In genomic region chr2:200860092-200860795, GRCh38 we compare ENCODE assay signal across 9 cellular contexts. TPM values are rescaled to one million over a fixed set of nuclear protein-coding genes. Genes with fewer than 3 reads are reported as not detected.
A peak's percentile ranks its signal among the peaks of the same experiment; 100 is the strongest.
DNase-seq lines count a peak whose midpoint lies in the region; ATAC-seq and TF ChIP-seq lines count a peak whose summit lies in the region.
"Had no signal": no experiment of that assay in that cellular context is flagged by ENCODE, and none has a peak within 500 bp of the region (broad histone marks: within the 10 kb centered on the region; RNA-seq: fewer than 3 reads in every experiment).

No MANE protein-coding gene starts in this region.

- no peak overlapping the region for H3K27ac ChIP-seq in CD8-positive, alpha-beta T cell (ENCODE audit: low read depth, low read length)

- CTCF ChIA-PET in CD8-positive, alpha-beta T cell (lab: Charles Lee), result no interaction called here
- CTCF ChIA-PET in activated CD4-positive, alpha-beta memory T cell treated with anti-CD3 and anti-CD28 coated beads, Interleukin-2, amount 10 ng/mL, durations not matched to agents 7 days and 5 days (lab: Charles Lee), result no interaction called here

- no peaks in the 10 kb centered on the region for H3K9me3 ChIP-seq in CD8-positive, alpha-beta T cell (ENCODE audit: low read length)

- ATAC-seq in CD8-positive, alpha-beta T cell, result no peak
- ATAC-seq in GM18498 (IDR thresholded peaks at IDR 0.05; ENCODE audit: unreplicated experiment) (no peak), GM18873 (IDR thresholded peaks at IDR 0.05; ENCODE audit: low FRiP score, unreplicated experiment) (no peak)

- TF ChIP-seq CTCF in CD8-positive, alpha-beta T cell (IDR thresholded peaks at IDR 0.05), result no peak
- TF ChIP-seq CTCF in fibroblast of pulmonary artery (IDR thresholded peaks at IDR 0.05; ENCODE audit: low read length, missing control alignments) (no peak), progenitor cell of endocrine pancreas (IDR thresholded peaks at IDR 0.05; ENCODE audit: unreplicated experiment) (no peak)

- H3K4me1 ChIP-seq in CD8-positive, alpha-beta T cell (ENCODE audit: insufficient read depth, low read length), result peaks cover 51% of the 10 kb centered on the region

- POLR2A ChIA-PET in CD8-positive, alpha-beta T cell (lab: Charles Lee), result interaction anchor here (0.6 to 2.3 kb wide), 2 partner anchors 9 to 49 kb away, joined by 3 to 9 read pairs; partner anchors contain the start of gene BZW1
- POLR2A ChIA-PET in activated CD4-positive, alpha-beta memory T cell treated with anti-CD3 and anti-CD28 coated beads, Interleukin-2, amount 10 ng/mL, durations not matched to agents 7 days and 5 days (lab: Charles Lee), result interaction anchor here (0.7 to 6.9 kb wide), 7 partner anchors 8 to 257 kb away, joined by 3 to 199 read pairs (median 5); partner anchors contain the start of genes NIF3L1 and PPIL3

- H3K9me3 Mint-ChIP-seq in CD8-positive, alpha-beta T cell, result no peaks in the 10 kb centered on the region
- no peaks in the 10 kb centered on the region for H3K9me3 Mint-ChIP-seq in activated CD4-positive, alpha-beta memory T cell treated with anti-CD3 and anti-CD28 coated beads, Interleukin-2, amount 10 ng/mL, durations not matched to agents 7 days and 5 days
- H3K9me3 Mint-ChIP-seq in progenitor cell of endocrine pancreas (ENCODE audit: low read depth), result no peaks in the 10 kb centered on the region

- peak overlapping the region; percentile 96 for H3K4me3 Mint-ChIP-seq in CD8-positive, alpha-beta T cell
- peak overlapping the region; percentile 94 for H3K4me3 Mint-ChIP-seq in activated CD4-positive, alpha-beta memory T cell treated with anti-CD3 and anti-CD28 coated beads, Interleukin-2, amount 10 ng/mL, durations not matched to agents 7 days and 5 days
- H3K4me3 Mint-ChIP-seq in progenitor cell of endocrine pancreas (ENCODE audit: low read depth), result peak overlapping the region; percentile 39

- peaks cover 56% of the 10 kb centered on the region for H3K36me3 ChIP-seq in CD8-positive, alpha-beta T cell (ENCODE audit: insufficient read depth, low read length)

- intact Hi-C loops in CD8-positive, alpha-beta T cell (cut with DNase I, micrococcal nuclease), result loop anchor here in 1 of 2 experiments (1.0 to 10.0 kb wide), 3 partner anchors 42 to 785 kb away; partner anchors contain the start of gene TMEM237

- peaks cover 87% of the 10 kb centered on the region for H3K36me3 Mint-ChIP-seq in CD8-positive, alpha-beta T cell
- peaks cover 84% of the 10 kb centered on the region for H3K36me3 Mint-ChIP-seq in activated CD4-positive, alpha-beta memory T cell treated with anti-CD3 and anti-CD28 coated beads, Interleukin-2, amount 10 ng/mL, durations not matched to agents 7 days and 5 days (ENCODE audit: low read depth)
- peaks cover 39% of the 10 kb centered on the region for H3K36me3 Mint-ChIP-seq in progenitor cell of endocrine pancreas (ENCODE audit: insufficient read depth)

- no peaks in the 10 kb centered on the region for H3K27me3 ChIP-seq in CD8-positive, alpha-beta T cell (ENCODE audit: insufficient read depth, low read length)

- peaks cover 66% of the 10 kb centered on the region for H3K4me1 Mint-ChIP-seq in CD8-positive, alpha-beta T cell (ENCODE audit: low read depth)
- peaks cover 59% of the 10 kb centered on the region for H3K4me1 Mint-ChIP-seq in activated CD4-positive, alpha-beta memory T cell treated with anti-CD3 and anti-CD28 coated beads, Interleukin-2, amount 10 ng/mL, durations not matched to agents 7 days and 5 days
- peaks cover 26% of the 10 kb centered on the region for H3K4me1 Mint-ChIP-seq in progenitor cell of endocrine pancreas (ENCODE audit: low read depth)

- peak overlapping the region; percentile 14 for H3K4me3 ChIP-seq in CD8-positive, alpha-beta T cell (ENCODE audit: low read depth, low read length)
- H3K4me3 ChIP-seq in fibroblast of pulmonary artery (replicated peaks; ENCODE audit: low read depth, low read length), result peak overlapping the region; percentile 98

- H3K27me3 Mint-ChIP-seq in CD8-positive, alpha-beta T cell (ENCODE audit: low read depth), result no peaks in the 10 kb centered on the region
- no peaks in the 10 kb centered on the region for H3K27me3 Mint-ChIP-seq in activated CD4-positive, alpha-beta memory T cell treated with anti-CD3 and anti-CD28 coated beads, Interleukin-2, amount 10 ng/mL, durations not matched to agents 7 days and 5 days
- no peaks in the 10 kb centered on the region for H3K27me3 Mint-ChIP-seq in progenitor cell of endocrine pancreas

- no peak for DNase-seq in CD8-positive, alpha-beta T cell
- DNase-seq in activated CD4-positive, alpha-beta memory T cell treated with anti-CD3 and anti-CD28 coated beads, Interleukin-2, amount 10 ng/mL, durations not matched to agents 7 days and 5 days, result no peak
- DNase-seq in fibroblast of pulmonary artery (ENCODE audit: low read depth) (peak; percentile 39), progenitor cell of endocrine pancreas (ENCODE audit: low spot score, unreplicated experiment) (no peak), A172 (ENCODE audit: low spot score) (no peak), 8988T (no peak)
- DNase-seq: NCI-H1417 treated with DMSO at 0.1 percent for 48 hours had no signal

- H3K27ac Mint-ChIP-seq in CD8-positive, alpha-beta T cell, result peak overlapping the region; percentile 84
- peak overlapping the region; percentile 74 for H3K27ac Mint-ChIP-seq in activated CD4-positive, alpha-beta memory T cell treated with anti-CD3 and anti-CD28 coated beads, Interleukin-2, amount 10 ng/mL, durations not matched to agents 7 days and 5 days
- H3K27ac Mint-ChIP-seq in progenitor cell of endocrine pancreas, result peak overlapping the region; percentile 83

RNA-seq across cellular contexts. Expression of gene CLK1, which starts 4.2 kb away (rescaled TPM):
- total RNA-seq in CD8-positive, alpha-beta T cell, result 1,000 to 10,000 TPM; 1,353 to 1,404 TPM
- total RNA-seq in activated CD4-positive, alpha-beta memory T cell treated with anti-CD3 and anti-CD28 coated beads, Interleukin-2, amount 10 ng/mL, durations not matched to agents 7 days and 5 days, result 100 to 1,000 TPM; 164 to 169 TPM
- 128 and 129 TPM in 2 replicates for total RNA-seq in progenitor cell of endocrine pancreas
- 47.7 and 51.7 TPM in 2 replicates for total RNA-seq in A172 (2014; rRNA removed; shearing (Covaris generic))

RNA-seq across cellular contexts. Expression of gene PPIL3, which starts 28.6 kb away (rescaled TPM):
- 10 to 100 TPM; 48.6 to 51.0 TPM for total RNA-seq in CD8-positive, alpha-beta T cell
- 100 to 1,000 TPM; 101 to 102 TPM for total RNA-seq in activated CD4-positive, alpha-beta memory T cell treated with anti-CD3 and anti-CD28 coated beads, Interleukin-2, amount 10 ng/mL, durations not matched to agents 7 days and 5 days
- total RNA-seq in progenitor cell of endocrine pancreas, result 65.1 and 71.8 TPM in 2 replicates
- total RNA-seq in A172 (2014; rRNA removed; shearing (Covaris generic)), result 89.1 and 173 TPM in 2 replicates

RNA-seq across cellular contexts. Expression of gene NIF3L1, which starts 28.9 kb away (rescaled TPM):
- total RNA-seq in CD8-positive, alpha-beta T cell, result 1 to 10 TPM; 3.8 to 4.9 TPM
- 10 to 100 TPM; 28.9 to 30.1 TPM for total RNA-seq in activated CD4-positive, alpha-beta memory T cell treated with anti-CD3 and anti-CD28 coated beads, Interleukin-2, amount 10 ng/mL, durations not matched to agents 7 days and 5 days
- 27.1 and 27.5 TPM in 2 replicates for total RNA-seq in progenitor cell of endocrine pancreas
- 69.7 and 80.0 TPM in 2 replicates for total RNA-seq in A172 (2014; rRNA removed; shearing (Covaris generic))

RNA-seq across cellular contexts. Expression of gene BZW1, which starts 48.5 kb away (rescaled TPM):
- 100 to 1,000 TPM; 330 to 338 TPM for total RNA-seq in CD8-positive, alpha-beta T cell
- total RNA-seq in activated CD4-positive, alpha-beta memory T cell treated with anti-CD3 and anti-CD28 coated beads, Interleukin-2, amount 10 ng/mL, durations not matched to agents 7 days and 5 days, result 100 to 1,000 TPM; 266 to 272 TPM
- 246 and 248 TPM in 2 replicates for total RNA-seq in progenitor cell of endocrine pancreas
- total RNA-seq in A172 (2014; rRNA removed; shearing (Covaris generic)), result 365 and 408 TPM in 2 replicates

Comparison
In these comparisons a context has a peak if more than half of its experiments do, and no peak if none do; other contexts are left out.
1. H3K4me3 Mint-ChIP-seq: peak in every context shown above with its lines; median percentile 96 in CD8-positive, alpha-beta T cell; 94 in activated CD4-positive, alpha-beta memory T cell treated with anti-CD3 and anti-CD28 coated beads, Interleukin-2, amount 10 ng/mL, durations not matched to agents 7 days and 5 days; 39 in progenitor cell of endocrine pancreas.
2. RNA of gene CLK1, which starts 4.2 kb away (total RNA-seq): 1,353 to 1,404 TPM in CD8-positive, alpha-beta T cell; 164 to 169 TPM in activated CD4-positive, alpha-beta memory T cell treated with anti-CD3 and anti-CD28 coated beads, Interleukin-2, amount 10 ng/mL, durations not matched to agents 7 days and 5 days, 128 to 129 TPM in progenitor cell of endocrine pancreas and 47.7 to 51.7 TPM in A172; every median in the first group is over 4 times any median in the second.
3. Peak in every context shown above with its lines, with median percentiles within 50 percentile points of each other: H3K27ac Mint-ChIP-seq.